Comparison of ENCODE assay signal across 1 cellular context in the genomic region with DNA sequence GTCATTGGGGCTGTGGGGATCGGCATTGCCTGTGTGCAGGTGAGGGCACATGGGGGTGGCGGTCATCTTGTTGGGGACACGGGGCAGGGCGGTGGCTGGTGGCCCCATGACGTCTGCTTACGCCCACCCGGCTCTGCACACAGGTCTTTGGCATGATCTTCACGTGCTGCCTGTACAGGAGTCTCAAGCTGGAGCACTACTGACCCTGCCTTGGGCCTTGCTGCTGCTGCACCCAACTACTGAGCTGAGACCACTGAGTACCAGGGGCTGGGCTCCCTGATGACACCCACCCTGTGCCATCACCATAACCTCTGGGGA.
TF ChIP-seq lines count a peak whose summit lies in the region.

No MANE protein-coding gene starts in this region.

TF ChIP-seq in IMR-90, 13 proteins besides CTCF, POLR2A, EP300 and RAD21 (continued from another document):
- TF ChIP-seq, protein P1, sequence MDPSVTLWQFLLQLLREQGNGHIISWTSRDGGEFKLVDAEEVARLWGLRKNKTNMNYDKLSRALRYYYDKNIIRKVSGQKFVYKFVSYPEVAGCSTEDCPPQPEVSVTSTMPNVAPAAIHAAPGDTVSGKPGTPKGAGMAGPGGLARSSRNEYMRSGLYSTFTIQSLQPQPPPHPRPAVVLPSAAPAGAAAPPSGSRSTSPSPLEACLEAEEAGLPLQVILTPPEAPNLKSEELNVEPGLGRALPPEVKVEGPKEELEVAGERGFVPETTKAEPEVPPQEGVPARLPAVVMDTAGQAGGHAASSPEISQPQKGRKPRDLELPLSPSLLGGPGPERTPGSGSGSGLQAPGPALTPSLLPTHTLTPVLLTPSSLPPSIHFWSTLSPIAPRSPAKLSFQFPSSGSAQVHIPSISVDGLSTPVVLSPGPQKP (IDR thresholded peaks at IDR 0.05; ENCODE audit: borderline replicate concordance, low read depth, low read length), result no peak
